ENCODE assay signal across 8 cellular contexts in genomic region chr10:28393956-28394568, GRCh38.
DNase-seq lines count a peak whose midpoint lies in the region; ATAC-seq and TF ChIP-seq lines count a peak whose summit lies in the region.

No MANE protein-coding gene starts in this region.

- intact Hi-C loops in mucosa of descending colon (cut with DNase I, micrococcal nuclease) = no loop called here

- H3K9ac ChIP-seq in endodermal cell (ENCODE audit: extremely low read depth, low read length, poor library complexity, severe bottlenecking) = no peak overlapping the region

- H3K27me3 Mint-ChIP-seq in endodermal cell (ENCODE audit: insufficient read depth) = peaks cover 4% of the 10 kb centered on the region

- 9 to 14% methylated on average over 5 to 7 of the region's 8 CpGs for WGBS in endodermal cell (ENCODE audit: insufficient coverage in 1 of 2, insufficient read length in 1 of 2), 2 experiments

- no peak overlapping the region for H3K27ac Mint-ChIP-seq in endodermal cell

- peak; percentile 97 for TF ChIP-seq CTCF in endodermal cell (conservative IDR thresholded peaks at IDR 0.05)
- peak; percentile 91 for TF ChIP-seq CTCF in mucosa of descending colon (IDR thresholded peaks at IDR 0.05)

- H3K9me3 ChIP-seq in endodermal cell (ENCODE audit: control insufficient read depth, low read length) (no peaks in the 10 kb centered on the region), mucosa of descending colon (no peaks in the 10 kb centered on the region)

- H3K4me1 ChIP-seq in endodermal cell (ENCODE audit: control insufficient read depth, insufficient read depth, low read length) (no peaks in the 10 kb centered on the region), mucosa of descending colon (ENCODE audit: low read depth) (peaks cover 5% of the 10 kb centered on the region)

- no peaks in the 10 kb centered on the region for H3K36me3 ChIP-seq in endodermal cell (ENCODE audit: control insufficient read depth, insufficient read depth, low read length)
- H3K36me3 ChIP-seq in mucosa of descending colon (ENCODE audit: low read depth) = no peaks in the 10 kb centered on the region

- no peaks in the 10 kb centered on the region for H3K36me3 Mint-ChIP-seq in endodermal cell (ENCODE audit: low read depth)

- in situ Hi-C loops in ACHN (cut with HindIII; ENCODE audit: low pct_ligation_motif_present, low pct_unique_long_range_greater_than_20kb, low sequenced_read_pairs) = loop anchor here (25.0 kb wide), 1 partner anchor 132 kb away; no protein-coding TSS in a partner anchor

- H3K9me3 Mint-ChIP-seq in endodermal cell = peaks cover 9% of the 10 kb centered on the region

- no peak overlapping the region for H3K4me3 Mint-ChIP-seq in endodermal cell

- H3K4me1 Mint-ChIP-seq in endodermal cell = peaks cover 2% of the 10 kb centered on the region

- ATAC-seq in GM18508 (IDR thresholded peaks at IDR 0.05; ENCODE audit: insufficient read depth, unreplicated experiment) (peak; percentile 58), HG03159 (IDR thresholded peaks at IDR 0.05; ENCODE audit: unreplicated experiment) (peak; percentile 95), mucosa of descending colon (peak; percentile 83)

- no peak overlapping the region for H3K27ac ChIP-seq in endodermal cell (ENCODE audit: low read depth, low read length)

- no peaks in the 10 kb centered on the region for H3K27me3 ChIP-seq in endodermal cell (ENCODE audit: control insufficient read depth, insufficient read depth, low read length, poor library complexity, severe bottlenecking)

- H3K4me3 ChIP-seq in endodermal cell (ENCODE audit: low read length) = no peak overlapping the region
- no peak overlapping the region for H3K4me3 ChIP-seq in mucosa of descending colon

- DNase-seq in ACHN (peak; percentile 40), NCI-H82 treated with DMSO at 0.1 percent for 48 hours (lab: John Stamatoyannopoulos, UW; ENCODE audit: unreplicated experiment) (peak; percentile 77), endodermal cell (peak; percentile 91), mucosa of descending colon (peak in 2 of 3 donors; percentile 67 to 85)
- peak; percentile 25 to 42 for DNase-seq in activated CD8-positive, alpha-beta memory T cell treated with anti-CD3 and anti-CD28 coated beads for 1 hour (ENCODE audit: extremely low read depth in 1 of 2, low read depth in 1 of 2)
- DNase-seq in stimulated activated CD8-positive, alpha-beta memory T cell treated with anti-CD3 and anti-CD28 coated beads, Interleukin-7, amount 100 ng/mL, for 1 hour (ENCODE audit: low read depth in 2 of 2) = peak; percentile 17 to 29

Comparison
In these comparisons a context has a peak if more than half of its experiments do, and no peak if none do; other contexts are left out.
1. DNase-seq: peak in every context shown above with its lines; median percentile 91 in endodermal cell; 77 in NCI-H82 treated with DMSO at 0.1 percent for 48 hours; 76 in mucosa of descending colon; 40 in ACHN; 34 in activated CD8-positive, alpha-beta memory T cell treated with anti-CD3 and anti-CD28 coated beads for 1 hour; 23 in stimulated activated CD8-positive, alpha-beta memory T cell treated with anti-CD3 and anti-CD28 coated beads, Interleukin-7, amount 100 ng/mL, for 1 hour.